ENCODE assay signal across 24 cellular contexts in the genomic region with DNA sequence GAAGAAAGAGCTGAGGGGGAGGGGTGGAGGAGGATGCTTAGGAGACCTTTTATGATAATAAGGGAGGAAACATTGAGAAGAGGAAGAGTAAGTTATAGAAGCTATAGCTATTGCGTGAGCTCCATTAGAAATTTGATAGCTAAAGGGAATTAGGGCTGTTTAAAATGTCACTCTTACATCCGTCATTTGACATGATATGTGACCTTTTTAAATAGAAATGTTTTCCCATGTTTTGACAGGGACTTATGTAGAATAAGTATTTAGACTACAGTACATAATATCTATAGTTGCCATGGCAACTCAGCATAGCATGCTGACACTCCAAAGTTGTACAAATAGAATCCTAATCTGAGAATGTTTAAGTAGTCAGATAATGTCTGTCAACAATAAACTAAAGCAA. TPM values are rescaled to one million over a fixed set of nuclear protein-coding genes. Genes with fewer than 3 reads are reported as not detected.
DNase-seq lines count a peak whose midpoint lies in the region; ATAC-seq, FAIRE-seq and TF ChIP-seq lines count a peak whose summit lies in the region.
"Had no signal": no experiment of that assay in that cellular context is flagged by ENCODE, and none has a peak within 500 bp of the region (broad histone marks: within the 10 kb centered on the region; RNA-seq: fewer than 3 reads in every experiment).

No MANE protein-coding gene starts in this region.

- no peak for TF ChIP-seq EP300 in K562 (IDR thresholded peaks at IDR 0.05; ENCODE audit: low read length)

- H3K27ac ChIP-seq in K562 (ENCODE audit: extremely low read depth, low read depth, low read length) = no peak overlapping the region
- H3K27ac ChIP-seq: A549; BLaER1 treated with 17β-estradiol and CSF1 and Interleukin-3, amounts not matched to agents 10 nM and 100 nM had no signal

- intact Hi-C loops in MCF 10A (cut with micrococcal nuclease) (no loop called here), K562 (cut with micrococcal nuclease) (no loop called here)
- intact Hi-C loops in activated T-helper 2 cell treated with anti-CD3 and anti-CD28 coated beads, Interferon-gamma antibody, Interleukin-2, Interleukin-4, amounts not matched to agents 10 μg/mL and 5 μg/mL and 100 μg/mL, durations not matched to agents 14 hours and 24 hours and 36 hours (cut with micrococcal nuclease) = no loop called here

- H3K9ac ChIP-seq in K562 (ENCODE audit: insufficient read depth in 1 of 2, low read depth in 2 of 2, low read length in 2 of 2) = no peak overlapping the region
- H3K9ac ChIP-seq: BLaER1 treated with 17β-estradiol and CSF1 and Interleukin-3, amounts not matched to agents 10 nM and 100 nM had no signal

- peaks cover 33% of the 10 kb centered on the region for H3K36me3 Mint-ChIP-seq in MCF 10A (ENCODE audit: insufficient read depth, unreplicated experiment)
- peaks cover 56% of the 10 kb centered on the region for H3K36me3 Mint-ChIP-seq in activated T-helper 2 cell treated with anti-CD3 and anti-CD28 coated beads, Interferon-gamma antibody, Interleukin-2, Interleukin-4, amounts not matched to agents 10 μg/mL and 5 μg/mL and 100 μg/mL, durations not matched to agents 14 hours and 24 hours and 36 hours (ENCODE audit: low read depth)

- 55% methylated on average over 2 of the region's 2 CpGs for WGBS in K562 (ENCODE audit: insufficient coverage, low coverage, missing lambda C conversion rate)

- H4K20me1 ChIP-seq in K562 (replicated peaks; ENCODE audit: control insufficient read depth, insufficient read depth, low read length) = no peaks in the 10 kb centered on the region

- in situ Hi-C loops in T47D (cut with HindIII; ENCODE audit: low pct_unique_long_range_greater_than_20kb, low sequenced_read_pairs) (no loop called here), K562 (cut with MboI) (no loop called here)

- H3K9me1 ChIP-seq in K562 (ENCODE audit: control insufficient read depth, insufficient read depth, low read length) = no peaks in the 10 kb centered on the region

- DNase-seq in T47D (ENCODE audit: low read depth in 1 of 2, low spot score in 1 of 2) (peak; percentile 31 to 34), MCF 10A (ENCODE audit: unreplicated experiment) (no peak), DMS53 (lab: John Stamatoyannopoulos, UW) (peak; percentile 89), K562 (ENCODE audit: extremely low read depth in 1 of 4, low spot score in 3 of 4) (no peak)
- DNase-seq in activated T-helper 2 cell treated with anti-CD3 and anti-CD28 coated beads, Interferon-gamma antibody, Interleukin-2, Interleukin-4, amounts not matched to agents 10 μg/mL and 5 μg/mL and 100 μg/mL, durations not matched to agents 14 hours and 24 hours and 36 hours (ENCODE audit: low spot score) = no peak
- DNase-seq in activated naive CD4-positive, alpha-beta T cell (lab: John Stamatoyannopoulos, UW) = no peak
- DNase-seq: 8988T; ACHN; AML-193; BE2C; Calu3; CD4-positive, alpha-beta T cell; CD8-positive, alpha-beta memory T cell; DMS79; EL; GDM1; H9 had no signal

- BruUV-seq in MCF 10A (replicated peaks; lab: Mats Ljungman, UMichigan) = no TSS peak
- no TSS peak for BruUV-seq in K562 (replicated peaks; lab: Mats Ljungman, UMichigan)

- FAIRE-seq in K562 (lab: Jason Lieb, UNC) = no peak
- FAIRE-seq: A549, GM12878, GM19239 had no signal

- no peaks in the 10 kb centered on the region; the same call in 2 of the 3 replicates for H3K79me2 ChIP-seq in K562 (ENCODE audit: control insufficient read depth, insufficient read depth, low read length)

- no peak overlapping the region for H3K27ac Mint-ChIP-seq in MCF 10A (ENCODE audit: low read depth, unreplicated experiment)
- no peak overlapping the region for H3K27ac Mint-ChIP-seq in activated T-helper 2 cell treated with anti-CD3 and anti-CD28 coated beads, Interferon-gamma antibody, Interleukin-2, Interleukin-4, amounts not matched to agents 10 μg/mL and 5 μg/mL and 100 μg/mL, durations not matched to agents 14 hours and 24 hours and 36 hours
- H3K27ac Mint-ChIP-seq: CD14-positive monocyte; CD4-positive, alpha-beta T cell; CD8-positive, alpha-beta memory T cell; GM23338; H9 had no signal

- no peaks in the 10 kb centered on the region for H3K4me1 ChIP-seq in K562 (replicated peaks in 1 of 2; ENCODE audit: control insufficient read depth in 2 of 2, insufficient read depth in 2 of 2, low read length in 2 of 2)
- H3K4me1 ChIP-seq: A549, BE2C had no signal

- no peak overlapping the region for H3K4me2 ChIP-seq in K562 (ENCODE audit: insufficient read depth, low read length)
- H3K4me2 ChIP-seq: A549; BLaER1 treated with 17β-estradiol and CSF1 and Interleukin-3, amounts not matched to agents 10 nM and 100 nM; GM23338 had no signal

- no peak overlapping the region for H3K4me3 ChIP-seq in K562
- H3K4me3 ChIP-seq: A549; BLaER1 treated with 17β-estradiol and CSF1 and Interleukin-3, amounts not matched to agents 10 nM and 100 nM; GM12878; GM23338 had no signal

- H3K9me3 Mint-ChIP-seq in MCF 10A (ENCODE audit: unreplicated experiment) = no peaks in the 10 kb centered on the region
- no peaks in the 10 kb centered on the region for H3K9me3 Mint-ChIP-seq in activated T-helper 2 cell treated with anti-CD3 and anti-CD28 coated beads, Interferon-gamma antibody, Interleukin-2, Interleukin-4, amounts not matched to agents 10 μg/mL and 5 μg/mL and 100 μg/mL, durations not matched to agents 14 hours and 24 hours and 36 hours
- H3K9me3 Mint-ChIP-seq: CD14-positive monocyte; CD4-positive, alpha-beta T cell; CD8-positive, alpha-beta memory T cell; GM23338; H9 had no signal

- no peak for TF ChIP-seq CTCF in MCF 10A (IDR thresholded peaks at IDR 0.05; ENCODE audit: unreplicated experiment)
- no peak for TF ChIP-seq CTCF in K562 (IDR thresholded peaks at IDR 0.05 in 2 of 3, conservative IDR thresholded peaks at IDR 0.05 in 1 of 3; ENCODE audit: insufficient read depth in 2 of 3, low read depth in 1 of 3, low read length in 3 of 3)

- no peak overlapping the region for H3K4me3 Mint-ChIP-seq in MCF 10A (ENCODE audit: unreplicated experiment)
- H3K4me3 Mint-ChIP-seq in activated T-helper 2 cell treated with anti-CD3 and anti-CD28 coated beads, Interferon-gamma antibody, Interleukin-2, Interleukin-4, amounts not matched to agents 10 μg/mL and 5 μg/mL and 100 μg/mL, durations not matched to agents 14 hours and 24 hours and 36 hours (ENCODE audit: low read depth) = no peak overlapping the region
- H3K4me3 Mint-ChIP-seq: CD14-positive monocyte; CD4-positive, alpha-beta T cell; GM23338; H9 had no signal

- H3K9me3 ChIP-seq in K562 (replicated peaks; ENCODE audit: control insufficient read depth, insufficient read depth, low read depth, low read length) = no peaks in the 10 kb centered on the region
- H3K9me3 ChIP-seq: A549; BE2C; BLaER1 treated with 17β-estradiol and CSF1 and Interleukin-3, amounts not matched to agents 10 nM and 100 nM had no signal

- H3K27me3 ChIP-seq in K562 (ENCODE audit: control insufficient read depth in 2 of 2, insufficient read depth in 2 of 2, low read length in 2 of 2) = no peaks in the 10 kb centered on the region
- H3K27me3 ChIP-seq: BE2C; BLaER1 treated with 17β-estradiol and CSF1 and Interleukin-3, amounts not matched to agents 10 nM and 100 nM had no signal

- no peaks in the 10 kb centered on the region for H3K4me1 Mint-ChIP-seq in MCF 10A (ENCODE audit: insufficient read depth, unreplicated experiment)
- no peaks in the 10 kb centered on the region for H3K4me1 Mint-ChIP-seq in activated T-helper 2 cell treated with anti-CD3 and anti-CD28 coated beads, Interferon-gamma antibody, Interleukin-2, Interleukin-4, amounts not matched to agents 10 μg/mL and 5 μg/mL and 100 μg/mL, durations not matched to agents 14 hours and 24 hours and 36 hours (ENCODE audit: low read depth)
- H3K4me1 Mint-ChIP-seq: CD14-positive monocyte; CD8-positive, alpha-beta memory T cell; GM23338; H9 had no signal

- H3K27me3 Mint-ChIP-seq in MCF 10A (ENCODE audit: insufficient read depth, unreplicated experiment) = no peaks in the 10 kb centered on the region
- H3K27me3 Mint-ChIP-seq in activated T-helper 2 cell treated with anti-CD3 and anti-CD28 coated beads, Interferon-gamma antibody, Interleukin-2, Interleukin-4, amounts not matched to agents 10 μg/mL and 5 μg/mL and 100 μg/mL, durations not matched to agents 14 hours and 24 hours and 36 hours (ENCODE audit: low read depth) = no peaks in the 10 kb centered on the region
- H3K27me3 Mint-ChIP-seq: CD4-positive, alpha-beta T cell; CD8-positive, alpha-beta memory T cell had no signal

- no peak for ATAC-seq in K562
- ATAC-seq: A549, GM12878, GM23338, HCT116 had no signal

- no peak for TF ChIP-seq POLR2A in K562 (conservative IDR thresholded peaks at IDR 0.05)

- H3K36me3 ChIP-seq in K562 (ENCODE audit: control insufficient read depth, insufficient read depth, low read length) = peaks cover 77% of the 10 kb centered on the region

- CTCF ChIA-PET in MCF 10A (lab: Yijun Ruan, JAX) (interaction anchor here (0.6 to 1.3 kb wide), 3 partner anchors 69 to 228 kb away, joined by 3 read pairs; no protein-coding TSS in a partner anchor), K562 (lab: Yijun Ruan, JAX; ENCODE audit: low intra/inter-chr PET ratio) (no interaction called here)

- H2AFZ ChIP-seq in K562 (ENCODE audit: low read depth, low read length) = no peak overlapping the region
- H2AFZ ChIP-seq: GM23338 had no signal

- no peak for TF ChIP-seq RAD21 in K562 (CRISPR knock-in tag; conservative IDR thresholded peaks at IDR 0.05 in 1 of 2, IDR thresholded peaks at IDR 0.05 in 1 of 2)

- POLR2A ChIA-PET in MCF 10A (lab: Yijun Ruan, JAX) = no interaction called here
- POLR2A ChIA-PET in K562 (lab: Yijun Ruan, JAX) = interaction anchor here (0.6 to 1.3 kb wide), 4 partner anchors 10 to 61 kb away, joined by 3 to 5 read pairs (median 4); no protein-coding TSS in a partner anchor

RNA-seq across cellular contexts. Expression of a gene that starts 19.2 kb away (rescaled TPM):
- total RNA-seq in MCF 10A (2022) = 6.1 and 7.1 TPM in 2 replicates
- 42.1 and 48.9 TPM in 2 replicates for total RNA-seq in K562 (2011; cell fraction: chromatin; rRNA removed; ENCODE audit: low replicate concordance)
- total RNA-seq in K562 (2011; cell fraction: nucleolus; rRNA removed) = 41.2 and 42.0 TPM in 2 replicates
- 38.6 and 43.4 TPM in 2 replicates for total RNA-seq in K562 (2011; cell fraction: nucleoplasm; rRNA removed)
- total RNA-seq in K562 (2014; rRNA removed) = 34.6 and 41.9 TPM in 2 replicates
- total RNA-seq in K562 (2014; rRNA removed; fragmentation: Illumina TruSeq; extraction: Trizol) = 29.8 and 35.7 TPM in 2 replicates
- total RNA-seq in K562 (2015; rRNA removed; fragmentation: Illumina TruSeq; extraction: Trizol) = 25.4 and 26.8 TPM in 2 replicates
- total RNA-seq in K562 (2021) = 55.3 and 63.8 TPM in 2 replicates
- polyA plus RNA-seq in K562 (2011; rRNA removed) = 40.7 and 49.7 TPM in 2 replicates
- polyA plus RNA-seq in K562 (2011; cell fraction: cytosol; rRNA removed) = 42.9 and 45.9 TPM in 2 replicates
- polyA plus RNA-seq in K562 (2011; cell fraction: nucleus; rRNA removed) = 33.2 and 40.6 TPM in 2 replicates
- polyA plus RNA-seq in K562 (2012) = 48.5 and 49.7 TPM in 2 replicates
- 48.5 and 52.3 TPM in 2 replicates for polyA plus RNA-seq in K562 (2014; fragmentation: Illumina TruSeq; extraction: Trizol)
- 10 to 100 TPM; 16.0 to 16.6 TPM for polyA plus RNA-seq in K562 (2014; fragmentation: Nextera tagmentation; extraction: Ambion mirVana)
- 44.8 and 46.7 TPM in 2 replicates for polyA plus RNA-seq in K562 (2014; rRNA removed)
- 42.0 and 48.3 TPM in 2 replicates for polyA minus RNA-seq in K562 (2011; rRNA and poly(A)+ RNA removed)
- polyA minus RNA-seq in K562 (2011; cell fraction: cytosol; rRNA and poly(A)+ RNA removed) = 25.9 and 29.5 TPM in 2 replicates
- polyA minus RNA-seq in K562 (2011; cell fraction: nucleus; rRNA and poly(A)+ RNA removed) = 14.4 and 23.3 TPM in 2 replicates
- 51.4 and 53.8 TPM in 2 replicates for total RNA-seq in activated T-helper 2 cell treated with anti-CD3 and anti-CD28 coated beads, Interferon-gamma antibody, Interleukin-2, Interleukin-4, amounts not matched to agents 10 μg/mL and 5 μg/mL and 100 μg/mL, durations not matched to agents 14 hours and 24 hours and 36 hours

RNA-seq across cellular contexts. Expression of a gene that starts 40.9 kb away (rescaled TPM):
- total RNA-seq in MCF 10A (2022) (31.8 and 36.1 TPM in 2 replicates), K562 (2014; rRNA removed) (25.9 and 33.8 TPM in 2 replicates), K562 (2014; rRNA removed; fragmentation: Illumina TruSeq; extraction: Trizol) (23.5 and 24.9 TPM in 2 replicates), K562 (2015; rRNA removed; fragmentation: Illumina TruSeq; extraction: Trizol) (25.4 and 26.4 TPM in 2 replicates), K562 (2021) (38.2 and 39.4 TPM in 2 replicates)
- total RNA-seq in K562 (2011; cell fraction: chromatin; rRNA removed; ENCODE audit: low replicate concordance) = 63.2 and 82.7 TPM in 2 replicates
- 59.7 and 60.7 TPM in 2 replicates for total RNA-seq in K562 (2011; cell fraction: nucleolus; rRNA removed)
- 60.9 and 71.7 TPM in 2 replicates for total RNA-seq in K562 (2011; cell fraction: nucleoplasm; rRNA removed)
- polyA plus RNA-seq in K562 (2011; rRNA removed) (28.9 and 32.7 TPM in 2 replicates), K562 (2014; fragmentation: Illumina TruSeq; extraction: Trizol) (31.4 and 33.3 TPM in 2 replicates), K562 (2014; fragmentation: Nextera tagmentation; extraction: Ambion mirVana) (1 to 10 TPM; 8.1 to 8.9 TPM), K562 (2014; rRNA removed) (35.7 and 36.4 TPM in 2 replicates)
- polyA plus RNA-seq in K562 (2011; cell fraction: cytosol; rRNA removed) = 22.9 and 23.4 TPM in 2 replicates
- 38.7 and 41.9 TPM in 2 replicates for polyA plus RNA-seq in K562 (2011; cell fraction: nucleus; rRNA removed)
- polyA plus RNA-seq in K562 (2012) = 32.4 and 38.8 TPM in 2 replicates
- polyA minus RNA-seq in K562 (2011; rRNA and poly(A)+ RNA removed) = 19.4 and 23.6 TPM in 2 replicates
- polyA minus RNA-seq in K562 (2011; cell fraction: cytosol; rRNA and poly(A)+ RNA removed) = 13.7 and 16.1 TPM in 2 replicates
- 13.3 and 25.8 TPM in 2 replicates for polyA minus RNA-seq in K562 (2011; cell fraction: nucleus; rRNA and poly(A)+ RNA removed)
- total RNA-seq in activated T-helper 2 cell treated with anti-CD3 and anti-CD28 coated beads, Interferon-gamma antibody, Interleukin-2, Interleukin-4, amounts not matched to agents 10 μg/mL and 5 μg/mL and 100 μg/mL, durations not matched to agents 14 hours and 24 hours and 36 hours = 28.3 and 30.6 TPM in 2 replicates

RNA-seq across cellular contexts. Expression of a gene that starts 49.7 kb away (rescaled TPM):
- total RNA-seq in MCF 10A (2022) (7.2 and 8.2 TPM in 2 replicates), K562 (2014; rRNA removed) (81.2 and 83.5 TPM in 2 replicates), K562 (2014; rRNA removed; fragmentation: Illumina TruSeq; extraction: Trizol) (5.3 and 8.7 TPM in 2 replicates), K562 (2015; rRNA removed; fragmentation: Illumina TruSeq; extraction: Trizol) (28.2 and 30.0 TPM in 2 replicates), K562 (2021) (31.9 and 37.3 TPM in 2 replicates)
- 5.8 and 10.5 TPM in 2 replicates for total RNA-seq in K562 (2011; cell fraction: chromatin; rRNA removed; ENCODE audit: low replicate concordance)
- total RNA-seq in K562 (2011; cell fraction: nucleolus; rRNA removed) = 15.2 and 19.6 TPM in 2 replicates
- 9.9 and 10.0 TPM in 2 replicates for total RNA-seq in K562 (2011; cell fraction: nucleoplasm; rRNA removed)
- polyA plus RNA-seq in K562 (2011; rRNA removed) (20.8 and 33.6 TPM in 2 replicates), K562 (2014; fragmentation: Illumina TruSeq; extraction: Trizol) (16.0 and 25.7 TPM in 2 replicates), K562 (2014; fragmentation: Nextera tagmentation; extraction: Ambion mirVana) (10 to 100 TPM; 10.1 to 18.2 TPM), K562 (2014; rRNA removed) (55.2 and 75.1 TPM in 2 replicates)
- polyA plus RNA-seq in K562 (2011; cell fraction: cytosol; rRNA removed) = 73.6 and 108 TPM in 2 replicates
- 19.7 and 25.2 TPM in 2 replicates for polyA plus RNA-seq in K562 (2011; cell fraction: nucleus; rRNA removed)
- 27.0 and 47.9 TPM in 2 replicates for polyA plus RNA-seq in K562 (2012)
- 4.2 and 5.4 TPM in 2 replicates for polyA minus RNA-seq in K562 (2011; rRNA and poly(A)+ RNA removed)
- 9.0 and 17.8 TPM in 2 replicates for polyA minus RNA-seq in K562 (2011; cell fraction: cytosol; rRNA and poly(A)+ RNA removed)
- polyA minus RNA-seq in K562 (2011; cell fraction: nucleus; rRNA and poly(A)+ RNA removed) = 11.4 and 17.0 TPM in 2 replicates
- total RNA-seq in activated T-helper 2 cell treated with anti-CD3 and anti-CD28 coated beads, Interferon-gamma antibody, Interleukin-2, Interleukin-4, amounts not matched to agents 10 μg/mL and 5 μg/mL and 100 μg/mL, durations not matched to agents 14 hours and 24 hours and 36 hours = 43.7 and 44.7 TPM in 2 replicates

RNA-seq across cellular contexts. Expression of a gene that starts 55.6 kb away (rescaled TPM):
- total RNA-seq in MCF 10A (2022) = 0.26 and 0.52 TPM in 2 replicates
- total RNA-seq in K562 (2011; cell fraction: chromatin; rRNA removed; ENCODE audit: low replicate concordance) = 0.51 and 0.67 TPM in 2 replicates
- 0.39 and 0.50 TPM in 2 replicates for total RNA-seq in K562 (2011; cell fraction: nucleolus; rRNA removed)
- 0.22 TPM in 1 of 2 replicates, not detected in the other for total RNA-seq in K562 (2011; cell fraction: nucleoplasm; rRNA removed)
- 0.29 and 0.36 TPM in 2 replicates for total RNA-seq in K562 (2014; rRNA removed)
- total RNA-seq in K562 (2014; rRNA removed; fragmentation: Illumina TruSeq; extraction: Trizol) = 0.22 and 0.29 TPM in 2 replicates
- total RNA-seq in K562 (2015; rRNA removed; fragmentation: Illumina TruSeq; extraction: Trizol) = 0.57 and 0.76 TPM in 2 replicates
- 0.40 and 0.45 TPM in 2 replicates for total RNA-seq in K562 (2021)
- 0.08 and 0.20 TPM in 2 replicates for polyA plus RNA-seq in K562 (2011; rRNA removed)
- polyA plus RNA-seq in K562 (2011; cell fraction: cytosol; rRNA removed) = 0.12 and 0.15 TPM in 2 replicates
- polyA plus RNA-seq in K562 (2011; cell fraction: nucleus; rRNA removed) = 0.24 and 0.34 TPM in 2 replicates
- 1.0 and 2.9 TPM in 2 replicates for polyA plus RNA-seq in K562 (2012)
- polyA plus RNA-seq in K562 (2014; fragmentation: Illumina TruSeq; extraction: Trizol) = 0.28 and 0.31 TPM in 2 replicates
- under 1 TPM in 1 of 2 experiments, not detected in 1; 0.01 TPM for polyA plus RNA-seq in K562 (2014; fragmentation: Nextera tagmentation; extraction: Ambion mirVana)
- 0.17 and 0.32 TPM in 2 replicates for polyA plus RNA-seq in K562 (2014; rRNA removed)
- polyA minus RNA-seq in K562 (2011; rRNA and poly(A)+ RNA removed) = 0.28 and 0.36 TPM in 2 replicates
- not detected in 2 replicates for polyA minus RNA-seq in K562 (2011; cell fraction: cytosol; rRNA and poly(A)+ RNA removed)
- 0.27 and 0.67 TPM in 2 replicates for polyA minus RNA-seq in K562 (2011; cell fraction: nucleus; rRNA and poly(A)+ RNA removed)
- 0.48 and 0.76 TPM in 2 replicates for total RNA-seq in activated T-helper 2 cell treated with anti-CD3 and anti-CD28 coated beads, Interferon-gamma antibody, Interleukin-2, Interleukin-4, amounts not matched to agents 10 μg/mL and 5 μg/mL and 100 μg/mL, durations not matched to agents 14 hours and 24 hours and 36 hours

Comparison
In these comparisons a context has a peak if more than half of its experiments do, and no peak if none do; other contexts are left out.
1. DNase-seq: peak in T47D (2 of 2) and DMS53 (single experiment); none in MCF 10A (single experiment), K562 (0 of 4), activated T-helper 2 cell treated with anti-CD3 and anti-CD28 coated beads, Interferon-gamma antibody, Interleukin-2, Interleukin-4, amounts not matched to agents 10 μg/mL and 5 μg/mL and 100 μg/mL, durations not matched to agents 14 hours and 24 hours and 36 hours (single experiment) and activated naive CD4-positive, alpha-beta T cell (0 of 4).